Comparison of ENCODE assay signal across 11 cellular contexts in genomic region chr17:4332296-4332970, GRCh38. TPM values are rescaled to one million over a fixed set of nuclear protein-coding genes. Genes with fewer than 3 reads are reported as not detected.
DNase-seq lines count a peak whose midpoint lies in the region; TF ChIP-seq lines count a peak whose summit lies in the region.
"Had no signal": no experiment of that assay in that cellular context is flagged by ENCODE, and none has a peak within 500 bp of the region (broad histone marks: within the 10 kb centered on the region; RNA-seq: fewer than 3 reads in every experiment).

No MANE protein-coding gene starts in this region.

- H3K27me3 Mint-ChIP-seq in brain = no peaks in the 10 kb centered on the region
- H3K27me3 Mint-ChIP-seq in mesothelial cell of epicardium (ENCODE audit: low read depth) = no peaks in the 10 kb centered on the region
- H3K27me3 Mint-ChIP-seq: activated naive CD8-positive, alpha-beta T cell treated with anti-CD3 and anti-CD28 coated beads, Interleukin-2, amount 10 ng/mL, durations not matched to agents 7 days and 5 days had no signal

- no peak overlapping the region for H3K4me3 ChIP-seq in BLaER1 treated with 17β-estradiol and CSF1 and Interleukin-3, amounts not matched to agents 10 nM and 100 nM

- H4K20me1 ChIP-seq in BLaER1 treated with 17β-estradiol and CSF1 and Interleukin-3, amounts not matched to agents 10 nM and 100 nM = peaks cover 54 to 100% (median 99%) of the 10 kb centered on the region in 11 experiments

- H3K4me3 Mint-ChIP-seq in brain (peak overlapping the region in 3 of 5 experiments; percentile 1 to 30 (median 5)), mesothelial cell of epicardium (no peak overlapping the region)
- H3K4me3 Mint-ChIP-seq: activated naive CD8-positive, alpha-beta T cell treated with anti-CD3 and anti-CD28 coated beads, Interleukin-2, amount 10 ng/mL, durations not matched to agents 7 days and 5 days had no signal

- DNase-seq in HK-2 (ENCODE audit: unreplicated experiment) (peak; percentile 10), mesothelial cell of epicardium (ENCODE audit: low spot score in 2 of 2, unreplicated experiment in 2 of 2) (no peak), putamen (ENCODE audit: low spot score) (no peak), NCI-H2107 treated with DMSO at 0.1 percent for 48 hours (lab: John Stamatoyannopoulos, UW; ENCODE audit: unreplicated experiment) (no peak), iPS-NIHi7 (ENCODE audit: extremely low spot score) (no peak), SK-N-DZ (ENCODE audit: low spot score) (no peak)
- DNase-seq: activated naive CD8-positive, alpha-beta T cell treated with anti-CD3 and anti-CD28 coated beads, Interleukin-2, amount 10 ng/mL, durations not matched to agents 7 days and 5 days; NCI-H510A; stimulated activated CD4-positive, alpha-beta T cell treated with anti-CD3 and anti-CD28 coated beads, Interleukin-2, amount 100 ng/mL, for 48 hours had no signal

- peaks cover 7 to 38% (median 25%) of the 10 kb centered on the region in 10 experiments for H3K4me1 ChIP-seq in BLaER1 treated with 17β-estradiol and CSF1 and Interleukin-3, amounts not matched to agents 10 nM and 100 nM

- peaks cover 5 to 47% (median 24%) of the 10 kb centered on the region in 11 experiments; a peak in 21 of 22 replicates for H3K36me3 ChIP-seq in BLaER1 treated with 17β-estradiol and CSF1 and Interleukin-3, amounts not matched to agents 10 nM and 100 nM

- peaks cover 46% of the 10 kb centered on the region for H3K4me1 Mint-ChIP-seq in brain
- peaks cover 55% of the 10 kb centered on the region for H3K4me1 Mint-ChIP-seq in mesothelial cell of epicardium

- H3K27ac ChIP-seq in BLaER1 treated with 17β-estradiol and CSF1 and Interleukin-3, amounts not matched to agents 10 nM and 100 nM = no peak overlapping the region

- H3K36me3 Mint-ChIP-seq in brain = peaks cover 26% of the 10 kb centered on the region
- H3K36me3 Mint-ChIP-seq in mesothelial cell of epicardium = peaks cover 6% of the 10 kb centered on the region

- peak overlapping the region; percentile 8 to 80 (median 48) for H3K27ac Mint-ChIP-seq in brain
- peak overlapping the region; percentile 89 for H3K27ac Mint-ChIP-seq in mesothelial cell of epicardium
- H3K27ac Mint-ChIP-seq: activated naive CD8-positive, alpha-beta T cell treated with anti-CD3 and anti-CD28 coated beads, Interleukin-2, amount 10 ng/mL, durations not matched to agents 7 days and 5 days had no signal

- TF ChIP-seq CTCF in brain (conservative IDR thresholded peaks at IDR 0.05) (no peak), mesothelial cell of epicardium (IDR thresholded peaks at IDR 0.05; ENCODE audit: unreplicated experiment) (no peak)

- H3K9ac ChIP-seq in BLaER1 treated with 17β-estradiol and CSF1 and Interleukin-3, amounts not matched to agents 10 nM and 100 nM = peak overlapping the region in 3 of 11 experiments; percentile 15 to 39 (median 15); a peak in 3 of 22 replicates

- H3K9me3 Mint-ChIP-seq in brain (peaks cover 0 to 5% (median 0%) of the 10 kb centered on the region in 5 experiments), mesothelial cell of epicardium (no peaks in the 10 kb centered on the region)

- peaks cover 2 to 28% (median 20%) of the 10 kb centered on the region in 11 experiments; a peak in 20 of 22 replicates for H3K9me3 ChIP-seq in BLaER1 treated with 17β-estradiol and CSF1 and Interleukin-3, amounts not matched to agents 10 nM and 100 nM (replicated peaks in 1 of 11)

- no peaks in the 10 kb centered on the region for H3K27me3 ChIP-seq in BLaER1 treated with 17β-estradiol and CSF1 and Interleukin-3, amounts not matched to agents 10 nM and 100 nM

- peak overlapping the region; percentile 13 to 57 (median 47); a peak in 19 of 22 replicates for H3K4me2 ChIP-seq in BLaER1 treated with 17β-estradiol and CSF1 and Interleukin-3, amounts not matched to agents 10 nM and 100 nM

RNA-seq across cellular contexts. Expression of gene UBE2G1, which starts 34.0 kb away (rescaled TPM):
- 45.3 TPM for polyA plus RNA-seq in brain (ENCODE audit: insufficient read depth, low read depth, low replicate concordance)
- 81.5 to 86.9 TPM (median 84.1 TPM) in 3 replicates for total RNA-seq in mesothelial cell of epicardium
- polyA plus RNA-seq in SK-N-DZ (2014; cell fraction: cytosol; rRNA removed) = 89.3 and 113 TPM in 2 replicates
- polyA plus RNA-seq in SK-N-DZ (2014; cell fraction: nucleus; rRNA removed) = 42.8 and 63.0 TPM in 2 replicates
